In the genomic region with DNA sequence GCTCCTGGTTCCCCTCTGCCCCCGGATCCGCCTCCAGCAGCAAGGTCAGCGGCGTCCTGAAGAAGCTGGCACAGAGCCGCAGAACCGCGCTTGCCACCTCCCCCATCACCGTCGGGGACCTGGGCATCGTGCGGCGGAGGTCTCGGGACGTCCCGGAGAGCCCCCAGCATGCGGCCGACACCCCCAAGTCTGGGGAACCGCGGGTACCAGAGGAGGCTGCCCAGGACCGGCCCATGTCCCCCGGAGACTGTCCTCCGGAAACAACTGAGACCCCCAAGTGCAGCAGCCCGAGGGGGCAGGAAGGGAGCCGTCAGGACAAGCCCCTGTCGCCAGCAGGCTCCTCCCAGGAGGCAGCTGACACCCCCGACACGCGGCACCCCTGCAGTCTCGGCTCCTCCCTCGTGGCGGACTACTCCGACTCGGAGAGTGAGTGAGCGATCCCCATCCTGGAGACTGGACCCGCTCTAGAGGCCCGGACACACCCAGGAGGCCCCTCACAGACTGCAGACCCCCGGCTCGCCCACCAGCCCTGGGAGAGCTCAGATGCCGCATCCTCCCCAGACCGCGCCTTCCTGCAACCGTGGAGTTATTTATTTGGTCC, we compare ENCODE assay signal across 1 cellular context.
TF ChIP-seq lines count a peak whose summit lies in the region.

No MANE protein-coding gene starts in this region.

TF ChIP-seq in HepG2, 621 proteins besides CTCF, POLR2A, EP300 and RAD21:
- TF ChIP-seq RBFOX2 (IDR thresholded peaks at IDR 0.05; ENCODE audit: low read depth, low read length) (peak; percentile 57; the same call in 1 of the 2 replicates), TBX3 (IDR thresholded peaks at IDR 0.05; ENCODE audit: borderline replicate concordance) (no peak), ZNF660 (CRISPR knock-in tag; IDR thresholded peaks at IDR 0.05; ENCODE audit: borderline replicate concordance, low read depth) (no peak), REXO4 (CRISPR knock-in tag; IDR thresholded peaks at IDR 0.05; ENCODE audit: borderline replicate concordance) (no peak), ZNF749 (CRISPR knock-in tag; IDR thresholded peaks at IDR 0.05; ENCODE audit: borderline replicate concordance) (no peak), IKZF1 (IDR thresholded peaks at IDR 0.05) (no peak), AGO2 (optimal IDR thresholded peaks at IDR 0.05; ENCODE audit: low read depth, low read length) (peak; percentile 72), HOXA5 (CRISPR knock-in tag; IDR thresholded peaks at IDR 0.05) (no peak)
- TF ChIP-seq, protein P1, sequence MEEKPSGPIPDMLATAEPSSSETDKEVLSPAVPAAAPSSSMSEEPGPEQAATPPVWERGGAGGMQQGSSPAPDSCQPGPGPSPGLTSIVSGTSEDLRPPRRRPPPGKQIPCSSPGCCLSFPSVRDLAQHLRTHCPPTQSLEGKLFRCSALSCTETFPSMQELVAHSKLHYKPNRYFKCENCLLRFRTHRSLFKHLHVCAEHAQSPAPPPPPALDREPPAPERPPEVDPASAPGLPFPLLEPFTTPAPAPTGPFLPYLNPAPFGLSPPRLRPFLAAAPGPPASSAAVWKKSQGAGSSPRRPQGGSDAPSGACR (CRISPR knock-in tag; IDR thresholded peaks at IDR 0.05): no peak
- TF ChIP-seq, protein P2, sequence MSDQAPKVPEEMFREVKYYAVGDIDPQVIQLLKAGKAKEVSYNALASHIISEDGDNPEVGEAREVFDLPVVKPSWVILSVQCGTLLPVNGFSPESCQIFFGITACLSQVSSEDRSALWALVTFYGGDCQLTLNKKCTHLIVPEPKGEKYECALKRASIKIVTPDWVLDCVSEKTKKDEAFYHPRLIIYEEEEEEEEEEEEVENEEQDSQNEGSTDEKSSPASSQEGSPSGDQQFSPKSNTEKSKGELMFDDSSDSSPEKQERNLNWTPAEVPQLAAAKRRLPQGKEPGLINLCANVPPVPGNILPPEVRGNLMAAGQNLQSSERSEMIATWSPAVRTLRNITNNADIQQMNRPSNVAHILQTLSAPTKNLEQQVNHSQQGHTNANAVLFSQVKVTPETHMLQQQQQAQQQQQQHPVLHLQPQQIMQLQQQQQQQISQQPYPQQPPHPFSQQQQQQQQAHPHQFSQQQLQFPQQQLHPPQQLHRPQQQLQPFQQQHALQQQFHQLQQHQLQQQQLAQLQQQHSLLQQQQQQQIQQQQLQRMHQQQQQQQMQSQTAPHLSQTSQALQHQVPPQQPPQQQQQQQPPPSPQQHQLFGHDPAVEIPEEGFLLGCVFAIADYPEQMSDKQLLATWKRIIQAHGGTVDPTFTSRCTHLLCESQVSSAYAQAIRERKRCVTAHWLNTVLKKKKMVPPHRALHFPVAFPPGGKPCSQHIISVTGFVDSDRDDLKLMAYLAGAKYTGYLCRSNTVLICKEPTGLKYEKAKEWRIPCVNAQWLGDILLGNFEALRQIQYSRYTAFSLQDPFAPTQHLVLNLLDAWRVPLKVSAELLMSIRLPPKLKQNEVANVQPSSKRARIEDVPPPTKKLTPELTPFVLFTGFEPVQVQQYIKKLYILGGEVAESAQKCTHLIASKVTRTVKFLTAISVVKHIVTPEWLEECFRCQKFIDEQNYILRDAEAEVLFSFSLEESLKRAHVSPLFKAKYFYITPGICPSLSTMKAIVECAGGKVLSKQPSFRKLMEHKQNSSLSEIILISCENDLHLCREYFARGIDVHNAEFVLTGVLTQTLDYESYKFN (CRISPR knock-in tag; conservative IDR thresholded peaks at IDR 0.05): no peak
- TF ChIP-seq, protein P3, sequence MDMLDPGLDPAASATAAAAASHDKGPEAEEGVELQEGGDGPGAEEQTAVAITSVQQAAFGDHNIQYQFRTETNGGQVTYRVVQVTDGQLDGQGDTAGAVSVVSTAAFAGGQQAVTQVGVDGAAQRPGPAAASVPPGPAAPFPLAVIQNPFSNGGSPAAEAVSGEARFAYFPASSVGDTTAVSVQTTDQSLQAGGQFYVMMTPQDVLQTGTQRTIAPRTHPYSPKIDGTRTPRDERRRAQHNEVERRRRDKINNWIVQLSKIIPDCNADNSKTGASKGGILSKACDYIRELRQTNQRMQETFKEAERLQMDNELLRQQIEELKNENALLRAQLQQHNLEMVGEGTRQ (IDR thresholded peaks at IDR 0.05; ENCODE audit: low read depth, low read length): no peak
- TF ChIP-seq, protein P3 (CRISPR knock-in tag; IDR thresholded peaks at IDR 0.05; ENCODE audit: borderline replicate concordance): no peak
- TF ChIP-seq, protein P4, sequence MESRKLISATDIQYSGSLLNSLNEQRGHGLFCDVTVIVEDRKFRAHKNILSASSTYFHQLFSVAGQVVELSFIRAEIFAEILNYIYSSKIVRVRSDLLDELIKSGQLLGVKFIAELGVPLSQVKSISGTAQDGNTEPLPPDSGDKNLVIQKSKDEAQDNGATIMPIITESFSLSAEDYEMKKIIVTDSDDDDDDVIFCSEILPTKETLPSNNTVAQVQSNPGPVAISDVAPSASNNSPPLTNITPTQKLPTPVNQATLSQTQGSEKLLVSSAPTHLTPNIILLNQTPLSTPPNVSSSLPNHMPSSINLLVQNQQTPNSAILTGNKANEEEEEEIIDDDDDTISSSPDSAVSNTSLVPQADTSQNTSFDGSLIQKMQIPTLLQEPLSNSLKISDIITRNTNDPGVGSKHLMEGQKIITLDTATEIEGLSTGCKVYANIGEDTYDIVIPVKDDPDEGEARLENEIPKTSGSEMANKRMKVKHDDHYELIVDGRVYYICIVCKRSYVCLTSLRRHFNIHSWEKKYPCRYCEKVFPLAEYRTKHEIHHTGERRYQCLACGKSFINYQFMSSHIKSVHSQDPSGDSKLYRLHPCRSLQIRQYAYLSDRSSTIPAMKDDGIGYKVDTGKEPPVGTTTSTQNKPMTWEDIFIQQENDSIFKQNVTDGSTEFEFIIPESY (CRISPR knock-in tag; IDR thresholded peaks at IDR 0.05): peak; percentile 61; the same call in 1 of the 2 replicates
- TF ChIP-seq, protein P5, sequence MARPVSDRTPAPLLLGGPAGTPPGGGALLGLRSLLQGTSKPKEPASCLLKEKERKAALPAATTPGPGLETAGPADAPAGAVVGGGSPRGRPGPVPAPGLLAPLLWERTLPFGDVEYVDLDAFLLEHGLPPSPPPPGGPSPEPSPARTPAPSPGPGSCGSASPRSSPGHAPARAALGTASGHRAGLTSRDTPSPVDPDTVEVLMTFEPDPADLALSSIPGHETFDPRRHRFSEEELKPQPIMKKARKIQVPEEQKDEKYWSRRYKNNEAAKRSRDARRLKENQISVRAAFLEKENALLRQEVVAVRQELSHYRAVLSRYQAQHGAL (CRISPR knock-in tag; IDR thresholded peaks at IDR 0.05; ENCODE audit: not compliant biosample characterization): no peak
TF ChIP-seq in HepG2: peak in this region for 3.
